29 cellular contexts compared by ENCODE assay signal in the genomic region with DNA sequence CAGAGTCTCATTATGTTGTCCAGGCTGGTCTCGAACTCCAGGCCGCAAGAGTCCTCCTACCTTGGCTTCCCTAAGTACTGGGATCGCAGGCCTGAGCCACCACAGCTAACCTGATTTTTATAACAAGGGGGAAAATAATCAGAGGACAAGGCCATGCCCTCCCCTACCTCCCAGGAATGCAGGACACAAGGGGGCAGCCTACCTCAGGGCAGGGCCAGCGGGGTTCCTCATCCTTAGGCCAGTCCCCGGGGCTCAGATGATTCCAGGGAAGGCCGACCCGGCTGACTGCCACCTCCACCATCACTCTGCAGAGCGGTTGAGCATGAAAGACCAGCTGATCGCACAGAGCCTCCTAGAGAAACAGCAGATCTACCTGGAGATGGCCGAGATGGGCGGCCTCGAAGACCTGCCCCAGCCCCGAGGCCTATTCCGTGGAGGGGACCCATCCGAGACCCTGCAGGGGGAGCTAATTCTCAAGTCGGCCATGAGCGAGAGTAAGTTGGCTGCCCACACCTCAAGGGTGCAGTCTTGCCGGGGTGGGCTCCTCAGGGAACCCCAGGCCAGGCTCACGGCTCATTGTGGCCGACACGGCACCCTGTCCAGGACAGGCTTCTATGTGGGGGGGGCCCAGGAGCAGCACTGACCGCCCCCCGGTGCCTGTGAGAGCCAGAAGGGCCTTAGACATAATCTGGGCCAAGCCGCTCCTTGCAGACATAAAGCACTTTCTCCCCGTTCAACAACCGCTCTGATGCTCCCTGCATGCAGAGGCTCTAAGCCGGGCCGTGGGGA. TPM values are rescaled to one million over a fixed set of nuclear protein-coding genes. Genes with fewer than 3 reads are reported as not detected.
DNase-seq lines count a peak whose midpoint lies in the region; TF ChIP-seq lines count a peak whose summit lies in the region.
"Had no signal": no experiment of that assay in that cellular context is flagged by ENCODE, and none has a peak within 500 bp of the region (broad histone marks: within the 10 kb centered on the region; RNA-seq: fewer than 3 reads in every experiment).

No MANE protein-coding gene starts in this region.

- H3K4me3 Mint-ChIP-seq in CD14-positive monocyte = no peak overlapping the region
- H3K4me3 Mint-ChIP-seq: activated T-cell treated with anti-CD3 and anti-CD28 coated beads, Interleukin-2, amount 50 U/mL, for 4 hours; naive thymus-derived CD4-positive, alpha-beta T cell; T-helper 2 cell treated with Interferon-gamma antibody and Interleukin-4, amounts not matched to agents 5 μg/mL and 100 μg/mL, for 36 hours; type B pancreatic cell had no signal

- peaks cover 69 to 99% of the 10 kb centered on the region in 2 donors for H3K36me3 Mint-ChIP-seq in CD14-positive monocyte

- H3K9ac ChIP-seq in NT2/D1 (ENCODE audit: insufficient read length, low read depth) = peak overlapping the region; percentile 2
- H3K9ac ChIP-seq in mesenchymal stem cell (ENCODE audit: low read length) = no peak overlapping the region
- H3K9ac ChIP-seq: BLaER1, KMS-11 had no signal

- no peak overlapping the region for H2BK120ac ChIP-seq in mesenchymal stem cell (ENCODE audit: low read depth, low read length)

- no peak overlapping the region for H2BK5ac ChIP-seq in mesenchymal stem cell (ENCODE audit: low read depth, low read length, poor library complexity, severe bottlenecking)

- no peak overlapping the region for H3K27ac ChIP-seq in mesenchymal stem cell (ENCODE audit: low read length, poor library complexity, severe bottlenecking)
- H3K27ac ChIP-seq: BLaER1, esophagus squamous epithelium, heart right ventricle, KMS-11 had no signal

- peak overlapping the region; percentile 34 for H4K91ac ChIP-seq in mesenchymal stem cell (ENCODE audit: low read length)

- H3K4me1 ChIP-seq in NT2/D1 (ENCODE audit: insufficient read depth, insufficient read length) = peaks cover 12% of the 10 kb centered on the region
- H3K4me1 ChIP-seq in mesenchymal stem cell (ENCODE audit: control insufficient read depth, insufficient read depth, low read depth, low read length) = peaks cover 18% of the 10 kb centered on the region
- H3K4me1 ChIP-seq: BLaER1, Caco-2, esophagus squamous epithelium, heart right ventricle had no signal

- H3K23ac ChIP-seq in mesenchymal stem cell (ENCODE audit: low read length in 2 of 2) = no peak overlapping the region

- H3K36me3 ChIP-seq in NT2/D1 (ENCODE audit: insufficient read depth, insufficient read length, low read length) (peaks cover 60% of the 10 kb centered on the region), mesenchymal stem cell (ENCODE audit: control insufficient read depth in 1 of 2, insufficient read depth in 2 of 2, low read depth in 1 of 2, low read length in 2 of 2) (peaks cover 63 to 72% of the 10 kb centered on the region in 2 experiments)

- no peak overlapping the region for H2AK5ac ChIP-seq in mesenchymal stem cell (ENCODE audit: low read length, severe bottlenecking)

- intact Hi-C loops in CD14-positive monocyte (cut with micrococcal nuclease) = no loop called here

- H2BK15ac ChIP-seq in mesenchymal stem cell (ENCODE audit: low read depth, poor library complexity, severe bottlenecking) = no peak overlapping the region

- no peaks in the 10 kb centered on the region for H3K4me1 Mint-ChIP-seq in CD14-positive monocyte

- H3K27ac Mint-ChIP-seq in CD14-positive monocyte = peak overlapping the region in 4 of 7 donors; percentile 38 to 80 (median 74)
- H3K27ac Mint-ChIP-seq: T-helper 2 cell treated with Interferon-gamma antibody and Interleukin-4, amounts not matched to agents 5 μg/mL and 100 μg/mL, for 36 hours; type B pancreatic cell had no signal

- H3K4me3 ChIP-seq in NT2/D1 (ENCODE audit: insufficient read length, low read depth) (no peak overlapping the region), mesenchymal stem cell (ENCODE audit: insufficient read depth in 1 of 2, low read depth in 1 of 2, low read length in 2 of 2) (no peak overlapping the region)
- H3K4me3 ChIP-seq: BLaER1, esophagus squamous epithelium, heart right ventricle had no signal

- H3K27me3 ChIP-seq in NT2/D1 (ENCODE audit: insufficient read depth, insufficient read length) (no peaks in the 10 kb centered on the region), mesenchymal stem cell (ENCODE audit: control insufficient read depth in 1 of 2, insufficient read depth in 1 of 2, low read length in 2 of 2) (no peaks in the 10 kb centered on the region)
- H3K27me3 ChIP-seq: BLaER1, esophagus squamous epithelium, heart right ventricle had no signal

- H3K18ac ChIP-seq in mesenchymal stem cell (ENCODE audit: low read depth in 1 of 2, low read length in 2 of 2) = no peak overlapping the region

- no peak overlapping the region for H3K4ac ChIP-seq in mesenchymal stem cell (ENCODE audit: low read depth in 1 of 2, low read length in 2 of 2)

- no peaks in the 10 kb centered on the region for H3K9me3 ChIP-seq in NT2/D1 (ENCODE audit: insufficient read depth, low read length)
- no peaks in the 10 kb centered on the region for H3K9me3 ChIP-seq in mesenchymal stem cell (ENCODE audit: control insufficient read depth, low read length)
- H3K9me3 ChIP-seq: BLaER1, Caco-2, esophagus squamous epithelium, heart right ventricle had no signal

- H4K8ac ChIP-seq in mesenchymal stem cell (ENCODE audit: low read length) = no peak overlapping the region

- WGBS in mesenchymal stem cell = 95% methylated on average over 28 of the region's 28 CpGs

- DNase-seq in CD14-positive monocyte (ENCODE audit: low spot score) (no peak), NT2/D1 (ENCODE audit: low read depth, low spot score) (no peak), dermis blood vessel endothelial cell (peak; percentile 24), mesenchymal stem cell (no peak), C1 segment of cervical spinal cord (lab: John Stamatoyannopoulos, UW) (no peak), mucosa of gallbladder (ENCODE audit: low spot score) (no peak)
- no peak for DNase-seq in activated T-cell treated with anti-CD3 and anti-CD28 coated beads, Interleukin-2, amount 50 U/mL, for 1 hour
- DNase-seq in activated CD8-positive, alpha-beta memory T cell treated with anti-CD3 and anti-CD28 coated beads, Interleukin-2, amount 50 U/mL, for 48 hours = no peak
- DNase-seq: activated CD4-positive, alpha-beta T cell treated with anti-CD3 and anti-CD28 coated beads for 4 hours; activated naive CD4-positive, alpha-beta T cell treated with Interleukin-2 at 50 U/mL for 16 hours; activated T-cell treated with anti-CD3 and anti-CD28 coated beads, Interleukin-2, amount 50 U/mL, for 4 hours; amygdala; Caco-2; cortex of kidney; DND-41; esophagus squamous epithelium; foreskin melanocyte; HCEC 1CT; heart right ventricle; left cardiac atrium; naive thymus-derived CD4-positive, alpha-beta T cell; NCI-H1436; occipital lobe; stimulated activated CD4-positive, alpha-beta T cell treated with anti-CD3 and anti-CD28 coated beads, Interleukin-2, amount 100 ng/mL, for 24 hours had no signal

- H3K4me2 ChIP-seq in mesenchymal stem cell (ENCODE audit: low read length, poor library complexity, severe bottlenecking) = no peak overlapping the region
- H3K4me2 ChIP-seq: BLaER1, KMS-11 had no signal

- no peak for TF ChIP-seq CTCF in CD14-positive monocyte (IDR thresholded peaks at IDR 0.05)

- no peak overlapping the region for H2AFZ ChIP-seq in mesenchymal stem cell (ENCODE audit: low read depth, low read length)

- peak overlapping the region in 1 of 2 experiments; percentile 45 for H2BK12ac ChIP-seq in mesenchymal stem cell (ENCODE audit: low read length in 2 of 2)

- H3K79me1 ChIP-seq in mesenchymal stem cell (replicated peaks; ENCODE audit: low read length, poor library complexity, severe bottlenecking) = peaks cover 27% of the 10 kb centered on the region

- H3K9me3 Mint-ChIP-seq in CD14-positive monocyte = no peaks in the 10 kb centered on the region
- H3K9me3 Mint-ChIP-seq: activated T-cell treated with anti-CD3 and anti-CD28 coated beads, Interleukin-2, amount 50 U/mL, for 4 hours; T-helper 2 cell treated with Interferon-gamma antibody and Interleukin-4, amounts not matched to agents 5 μg/mL and 100 μg/mL, for 36 hours; type B pancreatic cell had no signal

- no peaks in the 10 kb centered on the region for H3K27me3 Mint-ChIP-seq in CD14-positive monocyte (ENCODE audit: low read depth in 3 of 3)
- H3K27me3 Mint-ChIP-seq: naive thymus-derived CD4-positive, alpha-beta T cell; type B pancreatic cell had no signal

- H3K14ac ChIP-seq in mesenchymal stem cell (ENCODE audit: low read length in 2 of 2) = no peak overlapping the region

RNA-seq across cellular contexts. Expression of gene PEX11G, which starts 26.8 kb away (rescaled TPM):
- polyA plus RNA-seq in CD14-positive monocyte = 1 to 10 TPM; 1.4 to 3.0 TPM
- total RNA-seq in dermis blood vessel endothelial cell (2.3 and 2.9 TPM in 2 replicates), mucosa of gallbladder (8.2 TPM)
- 0.87 TPM for polyA plus RNA-seq in mesenchymal stem cell (2013, experiment 1 of 2)
- 0.90 TPM for polyA plus RNA-seq in mesenchymal stem cell (2013, experiment 2 of 2)
- total RNA-seq: OCI-LY7 had no signal

RNA-seq across cellular contexts. Expression of gene ZNF358, which starts 53.9 kb away (rescaled TPM):
- 1 to 10 TPM in 1 of 2 donors, under 1 TPM in 1; 0.41 to 1.0 TPM for polyA plus RNA-seq in CD14-positive monocyte
- total RNA-seq in dermis blood vessel endothelial cell (20.9 and 36.6 TPM in 2 replicates), mucosa of gallbladder (87.6 TPM)
- 104 TPM for polyA plus RNA-seq in mesenchymal stem cell (2013, experiment 1 of 2)
- 105 TPM for polyA plus RNA-seq in mesenchymal stem cell (2013, experiment 2 of 2)
- total RNA-seq: OCI-LY7 had no signal
